Comparison of ENCODE assay signal across 8 cellular contexts in the genomic region with DNA sequence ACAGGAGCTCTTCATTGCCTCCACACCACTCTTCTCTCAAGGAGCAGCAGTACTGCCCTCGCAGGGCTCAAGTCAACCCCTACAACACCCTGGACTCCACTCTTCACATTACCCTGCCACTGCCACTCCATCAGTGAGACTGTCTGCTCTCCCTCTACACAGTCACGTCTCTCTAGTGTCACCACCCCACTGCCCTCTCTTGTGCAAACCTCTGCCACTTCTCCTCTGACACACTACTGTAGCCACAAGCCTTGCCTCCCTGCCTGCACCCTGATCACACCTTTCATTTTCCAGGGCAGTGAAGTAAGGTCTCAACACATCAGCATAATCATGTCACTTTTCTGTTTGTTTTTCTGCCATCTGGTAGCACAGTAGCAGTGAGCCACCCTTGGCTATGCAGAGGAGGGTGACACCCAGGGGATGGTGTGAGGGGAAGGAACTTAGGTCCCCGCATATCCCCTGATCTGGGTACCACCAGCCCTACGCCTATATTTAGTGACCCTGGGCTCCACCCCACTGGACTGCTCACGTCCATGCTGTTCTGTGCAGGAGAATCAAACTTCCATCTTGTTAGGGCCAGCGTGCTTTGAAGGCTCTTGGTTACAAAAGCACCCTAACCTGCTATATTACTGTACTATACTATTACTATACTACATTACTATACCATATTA. TPM values are rescaled to one million over a fixed set of nuclear protein-coding genes. Genes with fewer than 3 reads are reported as not detected.
DNase-seq lines count a peak whose midpoint lies in the region; ATAC-seq and TF ChIP-seq lines count a peak whose summit lies in the region.

No MANE protein-coding gene starts in this region.

- WGBS in aorta, 2 donors, result 52 to 54% methylated on average over 6 of the region's 6 CpGs

- no peaks in the 10 kb centered on the region for H3K27me3 Mint-ChIP-seq in effector memory CD8-positive, alpha-beta T cell

- H3K36me3 Mint-ChIP-seq in effector memory CD8-positive, alpha-beta T cell (ENCODE audit: insufficient read depth), result peaks cover 16% of the 10 kb centered on the region

- H3K4me1 ChIP-seq in OCI-LY3 (ENCODE audit: low read length) (peaks cover 37% of the 10 kb centered on the region), aorta (ENCODE audit: control insufficient read depth in 1 of 2, insufficient read depth in 2 of 2, low read length in 2 of 2) (peaks cover 0 to 4% of the 10 kb centered on the region in 2 donors)

- ATAC-seq in effector memory CD8-positive, alpha-beta T cell (replicated peaks), result no peak
- no peak for ATAC-seq in aorta (ENCODE audit: low FRiP score)

- H3K27me3 ChIP-seq in GM06990 (replicated peaks; ENCODE audit: control insufficient read depth, insufficient read depth, low read length) (no peaks in the 10 kb centered on the region), OCI-LY3 (ENCODE audit: low read depth, low read length) (no peaks in the 10 kb centered on the region), aorta (ENCODE audit: control insufficient read depth in 1 of 2, insufficient read depth in 2 of 2, low read length in 1 of 2) (no peaks in the 10 kb centered on the region)

- no peaks in the 10 kb centered on the region for H3K9me3 ChIP-seq in OCI-LY3 (ENCODE audit: insufficient read depth, low read length)
- H3K9me3 ChIP-seq in aorta (ENCODE audit: control insufficient read depth, low read length), result no peaks in the 10 kb centered on the region

- DNase-seq in GM06990 (ENCODE audit: extremely low read depth, insufficient read length) (no peak), retinal pigment epithelial cell (ENCODE audit: low read depth) (no peak), aorta (no peak), DMS 273 treated with DMSO at 0.1 percent for 48 hours (lab: John Stamatoyannopoulos, UW) (no peak), NCI-H146 treated with DMSO at 0.1 percent for 48 hours (lab: John Stamatoyannopoulos, UW; ENCODE audit: unreplicated experiment) (no peak), NCI-H1048 (lab: John Stamatoyannopoulos, UW) (no peak)
- DNase-seq in effector memory CD8-positive, alpha-beta T cell, result no peak

- H3K9me3 Mint-ChIP-seq in effector memory CD8-positive, alpha-beta T cell, result no peaks in the 10 kb centered on the region

- peaks cover 30% of the 10 kb centered on the region for H3K79me2 ChIP-seq in OCI-LY3 (ENCODE audit: low read length)

- H3K4me3 ChIP-seq in GM06990 (replicated peaks; ENCODE audit: low read depth, low read length), result peak overlapping the region; percentile 93
- peak overlapping the region; percentile 88 for H3K4me3 ChIP-seq in OCI-LY3 (ENCODE audit: low read length)
- H3K4me3 ChIP-seq in retinal pigment epithelial cell (ENCODE audit: low read length), result peak overlapping the region; percentile 88
- no peak overlapping the region for H3K4me3 ChIP-seq in aorta (ENCODE audit: low read length in 2 of 2)

- peak overlapping the region; percentile 87 to 94 for H3K4me3 Mint-ChIP-seq in effector memory CD8-positive, alpha-beta T cell

- no peaks in the 10 kb centered on the region for H4K20me1 ChIP-seq in OCI-LY3 (ENCODE audit: insufficient read depth, low read length)

- peak overlapping the region; percentile 100 for H3K4me2 ChIP-seq in OCI-LY3 (ENCODE audit: low read length)

- no peaks in the 10 kb centered on the region; the same call in 1 of the 2 replicates for H3K36me3 ChIP-seq in GM06990 (ENCODE audit: control insufficient read depth, insufficient read depth, low read length)
- peaks cover 14% of the 10 kb centered on the region for H3K36me3 ChIP-seq in OCI-LY3 (replicated peaks; ENCODE audit: low read depth, low read length)
- H3K36me3 ChIP-seq in aorta (ENCODE audit: control insufficient read depth in 1 of 2, insufficient read depth in 2 of 2, low read length in 1 of 2), result no peaks in the 10 kb centered on the region

- peak overlapping the region; percentile 93 for H3K9ac ChIP-seq in OCI-LY3 (ENCODE audit: low read length)

- H2AFZ ChIP-seq in OCI-LY3 (ENCODE audit: low read depth, low read length), result no peak overlapping the region

- intact Hi-C loops in aorta (cut with DNase I), result loop anchor here in 1 of 2 donors (10.0 kb wide), 1 partner anchor 634 kb away; no protein-coding TSS in a partner anchor

- H3K4me1 Mint-ChIP-seq in effector memory CD8-positive, alpha-beta T cell (ENCODE audit: low read depth in 2 of 2), result peaks cover 33 to 38% of the 10 kb centered on the region in 2 donors

- peak overlapping the region; percentile 61 to 92 for H3K27ac Mint-ChIP-seq in effector memory CD8-positive, alpha-beta T cell

- no peak for TF ChIP-seq CTCF in GM06990 (IDR thresholded peaks at IDR 0.05; ENCODE audit: insufficient read depth, low read length, poor library complexity, severe bottlenecking)
- TF ChIP-seq CTCF in OCI-LY3 (IDR thresholded peaks at IDR 0.05; ENCODE audit: low read depth, low read length), result no peak
- TF ChIP-seq CTCF in retinal pigment epithelial cell (conservative IDR thresholded peaks at IDR 0.05; ENCODE audit: low read depth, low read length), result no peak

- H3K27ac ChIP-seq in OCI-LY3 (ENCODE audit: low read length) (peak overlapping the region; percentile 99), aorta (ENCODE audit: low read depth in 1 of 2, low read length in 2 of 2) (no peak overlapping the region)

RNA-seq across cellular contexts. Expression of a gene that starts 1.6 kb away (rescaled TPM):
- total RNA-seq in aorta, result 1 to 10 TPM; 1.9 to 3.2 TPM
- 1 to 10 TPM; 6.9 to 7.5 TPM for polyA plus RNA-seq in aorta

RNA-seq across cellular contexts. Expression of a gene that starts 27.1 kb away (rescaled TPM):
- 10 to 100 TPM; 47.1 to 50.0 TPM for total RNA-seq in aorta
- polyA plus RNA-seq in aorta, result 10 to 100 TPM; 58.2 to 95.3 TPM

Comparison
In these comparisons a context has a peak if more than half of its experiments do, and no peak if none do; other contexts are left out.
1. H3K4me3 ChIP-seq: peak in GM06990 (single experiment), OCI-LY3 (single experiment) and retinal pigment epithelial cell (single experiment); none in aorta (0 of 2).